Comparison of ENCODE assay signal across 31 cellular contexts in the genomic region with DNA sequence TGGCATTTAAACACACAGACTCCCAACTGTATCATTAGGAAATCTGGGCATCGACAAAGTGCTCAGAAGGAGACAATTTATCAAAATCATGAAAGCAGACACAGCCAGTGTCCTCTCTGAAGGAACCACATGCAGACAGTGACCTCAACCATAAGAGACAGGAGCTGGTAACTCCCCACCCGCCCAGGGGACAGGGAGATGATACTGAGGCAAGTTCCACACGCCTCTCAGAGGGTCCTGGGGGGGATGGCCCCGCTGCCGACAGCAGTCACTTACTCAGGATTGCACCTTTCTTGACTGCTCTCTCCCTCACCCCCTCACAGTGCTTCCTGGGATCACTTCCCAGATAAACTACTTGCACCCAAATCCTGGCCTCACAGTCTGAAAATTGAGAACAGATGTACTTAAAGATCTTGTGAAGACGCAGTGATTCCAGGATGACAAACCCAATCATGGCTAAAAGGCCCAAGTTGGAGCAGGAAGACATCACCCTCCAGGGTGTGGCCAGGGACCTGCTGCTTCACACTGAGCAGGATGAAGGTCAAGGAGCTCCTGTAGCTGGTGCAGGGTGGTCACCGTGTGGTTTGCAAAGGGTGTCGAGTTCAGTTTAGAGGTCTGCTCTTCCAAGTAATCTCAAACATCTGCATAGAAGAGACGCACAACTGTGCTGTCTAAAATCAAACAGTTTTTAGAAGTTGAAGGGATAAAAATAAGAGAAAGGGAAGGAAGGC.
"Had no signal": no experiment of that assay in that cellular context is flagged by ENCODE, and none has a peak within 500 bp of the region (broad histone marks: within the 10 kb centered on the region; RNA-seq: fewer than 3 reads in every experiment).

No MANE protein-coding gene starts in this region.

- H3K27ac ChIP-seq: ascending aorta, breast epithelium, cardiac muscle cell, colonic mucosa, esophagus muscularis mucosa, gastroesophageal sphincter, VCaP had no signal

- H3K27me3 Mint-ChIP-seq: activated CD8-positive, alpha-beta T cell treated with anti-CD3 and anti-CD28 coated beads for 36 hours; activated naive CD8-positive, alpha-beta T cell; activated T-helper 17 cell treated with anti-CD3 and anti-CD28 coated beads, Interleukin-2, amount 50 U/mL, for 72 hours; brain; dendritic cell treated with granulocyte-macrophage colony-stimulating factor and Interleukin-4, amounts not matched to agents 40 ng/mL and 50 ng/mL, for 4 days had no signal

- H3K4me1 ChIP-seq: ascending aorta, breast epithelium, colonic mucosa had no signal

- H3K4me1 Mint-ChIP-seq: activated T-helper 17 cell treated with anti-CD3 and anti-CD28 coated beads, Interleukin-2, amount 50 U/mL, for 72 hours; WTC11 had no signal

- H3K4me3 Mint-ChIP-seq: activated CD8-positive, alpha-beta T cell treated with anti-CD3 and anti-CD28 coated beads for 36 hours; activated naive CD8-positive, alpha-beta T cell; activated T-cell treated with anti-CD3 and anti-CD28 coated beads, Interleukin-2, amount 50 U/mL, for 4 hours; activated T-helper 17 cell treated with anti-CD3 and anti-CD28 coated beads, Interleukin-2, amount 50 U/mL, for 72 hours; brain; dendritic cell treated with granulocyte-macrophage colony-stimulating factor and Interleukin-4, amounts not matched to agents 40 ng/mL and 50 ng/mL, for 4 days; effector memory CD8-positive, alpha-beta T cell; WTC11 had no signal

- H3K9me3 Mint-ChIP-seq: activated CD8-positive, alpha-beta T cell treated with anti-CD3 and anti-CD28 coated beads for 36 hours; activated T-cell treated with anti-CD3 and anti-CD28 coated beads, Interleukin-2, amount 50 U/mL, for 4 hours; activated T-helper 17 cell treated with anti-CD3 and anti-CD28 coated beads, Interleukin-2, amount 50 U/mL, for 72 hours; dendritic cell treated with granulocyte-macrophage colony-stimulating factor and Interleukin-4, amounts not matched to agents 40 ng/mL and 50 ng/mL, for 4 days; effector memory CD8-positive, alpha-beta T cell had no signal

- ATAC-seq: activated CD8-positive, alpha-beta T cell treated with anti-CD3 and anti-CD28 coated beads for 36 hours; activated T-cell treated with anti-CD3 and anti-CD28 coated beads, Interleukin-2, amount 50 U/mL, for 4 hours; activated T-helper 17 cell treated with anti-CD3 and anti-CD28 coated beads, Interleukin-2, amount 50 U/mL, for 72 hours; effector memory CD8-positive, alpha-beta T cell; gastroesophageal sphincter; heart right ventricle; WTC11 had no signal

- H3K27ac Mint-ChIP-seq: activated CD8-positive, alpha-beta T cell treated with anti-CD3 and anti-CD28 coated beads for 36 hours; activated naive CD8-positive, alpha-beta T cell; activated T-helper 17 cell treated with anti-CD3 and anti-CD28 coated beads, Interleukin-2, amount 50 U/mL, for 72 hours; dendritic cell treated with granulocyte-macrophage colony-stimulating factor and Interleukin-4, amounts not matched to agents 40 ng/mL and 50 ng/mL, for 4 days; WTC11 had no signal

- H3K36me3 Mint-ChIP-seq: brain, WTC11 had no signal

- H3K4me3 ChIP-seq: ascending aorta, breast epithelium, cardiac muscle cell, colonic mucosa, esophagus muscularis mucosa, gastroesophageal sphincter, heart right ventricle had no signal

- DNase-seq: activated CD4-positive, alpha-beta T cell treated with anti-CD3 and anti-CD28 coated beads for 1 hour; activated CD4-positive, alpha-beta T cell treated with anti-CD3 and anti-CD28 coated beads for 48 hours; activated CD4-positive, alpha-beta T cell treated with anti-CD3 and anti-CD28 coated beads, Interleukin-2, amount 50 U/mL, for 1 hour; activated CD4-positive, alpha-beta T cell treated with anti-CD3 and anti-CD28 coated beads, Interleukin-2, amount 50 U/mL, for 48 hours; activated CD8-positive, alpha-beta memory T cell treated with anti-CD3 and anti-CD28 coated beads for 24 hours; activated CD8-positive, alpha-beta T cell treated with anti-CD3 and anti-CD28 coated beads for 36 hours; activated effector memory CD4-positive, alpha-beta T cell treated with Interleukin-2 at 50 U/mL for 16 hours; activated gamma-delta T cell treated with Interleukin-2 at 50 U/mL for 16 hours; activated naive CD4-positive, alpha-beta T cell treated with anti-CD3 and anti-CD28 coated beads, Interleukin-2, amount 50 U/mL, for 16 hours; activated naive CD4-positive, alpha-beta T cell treated with Interleukin-2 at 50 U/mL for 16 hours; activated T-cell treated with anti-CD3 and anti-CD28 coated beads, Interleukin-2, amount 50 U/mL, for 4 hours; central memory CD4-positive, alpha-beta T cell; cerebellar nuclear complex; colonic mucosa; effector CD4-positive, alpha-beta T cell; effector memory CD8-positive, alpha-beta T cell; erythroblast; foreskin melanocyte; heart right ventricle; T-helper 2 cell had no signal

- H3K36me3 ChIP-seq: ascending aorta, breast epithelium, cardiac muscle cell, colonic mucosa, esophagus muscularis mucosa, gastroesophageal sphincter, heart right ventricle had no signal

- H3K9me3 ChIP-seq: ascending aorta, breast epithelium, colonic mucosa, esophagus muscularis mucosa, gastroesophageal sphincter, heart right ventricle had no signal

- H3K27me3 ChIP-seq: ascending aorta, breast epithelium, cardiac muscle cell, colonic mucosa, esophagus muscularis mucosa, gastroesophageal sphincter, heart right ventricle had no signal
